In genomic region chr18:61402761-61403160, GRCh38 we compare ENCODE assay signal across 14 cellular contexts.
A peak's percentile ranks its signal among the peaks of the same experiment; 100 is the strongest.
DNase-seq lines count a peak whose midpoint lies in the region; ATAC-seq and TF ChIP-seq lines count a peak whose summit lies in the region.
"Had no signal": no experiment of that assay in that cellular context is flagged by ENCODE, and none has a peak within 500 bp of the region (broad histone marks: within the 10 kb centered on the region; RNA-seq: fewer than 3 reads in every experiment).

No MANE protein-coding gene starts in this region.

- TF ChIP-seq POLR2A in suprapubic skin (IDR thresholded peaks at IDR 0.05) = no peak

- H3K4me3 ChIP-seq in AG10803 (ENCODE audit: low read length) = no peak overlapping the region
- no peak overlapping the region for H3K4me3 ChIP-seq in adipocyte (ENCODE audit: low read length)
- no peak overlapping the region for H3K4me3 ChIP-seq in suprapubic skin
- H3K4me3 ChIP-seq: BLaER1 treated with 17β-estradiol and CSF1 and Interleukin-3, amounts not matched to agents 10 nM and 100 nM; K562 had no signal

- 29% methylated on average over 1 of the region's 1 CpG for whole genome bisulfite sequencing in suprapubic skin

- H3K9me3 ChIP-seq in adipocyte (ENCODE audit: control insufficient read depth, low read length) (no peaks in the 10 kb centered on the region), suprapubic skin (no peaks in the 10 kb centered on the region)

- ATAC-seq in GM18861 (IDR thresholded peaks at IDR 0.05; ENCODE audit: unreplicated experiment) = no peak
- ATAC-seq: CD8-positive, alpha-beta T cell; K562 had no signal

- H3K9ac ChIP-seq in adipocyte (ENCODE audit: low read length) = peak overlapping the region; percentile 17
- H3K9ac ChIP-seq: BLaER1 treated with 17β-estradiol and CSF1 and Interleukin-3, amounts not matched to agents 10 nM and 100 nM had no signal

- peak overlapping the region; percentile 15 for H3K27ac ChIP-seq in temporal lobe (ENCODE audit: low read depth, low read length)
- no peak overlapping the region for H3K27ac ChIP-seq in suprapubic skin
- H3K27ac ChIP-seq: BLaER1 treated with 17β-estradiol and CSF1 and Interleukin-3, amounts not matched to agents 10 nM and 100 nM had no signal

- H3K27me3 ChIP-seq in adipocyte (replicated peaks; ENCODE audit: control insufficient read depth, insufficient read depth, low read length) (no peaks in the 10 kb centered on the region), suprapubic skin (no peaks in the 10 kb centered on the region)
- H3K27me3 ChIP-seq: BLaER1 treated with 17β-estradiol and CSF1 and Interleukin-3, amounts not matched to agents 10 nM and 100 nM had no signal

- no peak for TF ChIP-seq EP300 in suprapubic skin (IDR thresholded peaks at IDR 0.05)

- no peak for TF ChIP-seq CTCF in AG10803 (conservative IDR thresholded peaks at IDR 0.05; ENCODE audit: low read length)
- TF ChIP-seq CTCF in suprapubic skin (IDR thresholded peaks at IDR 0.05) = no peak

- DNase-seq in AG10803 (ENCODE audit: low read depth) (peak; percentile 56), adipocyte (ENCODE audit: low read depth) (peak; percentile 61), fibroblast of peridontal ligament (ENCODE audit: extremely low read depth) (peak; percentile 69), UCSD-AML1 (lab: John Stamatoyannopoulos, UW; ENCODE audit: unreplicated experiment) (no peak), suprapubic skin (ENCODE audit: low spot score in 2 of 2) (no peak)
- DNase-seq: Calu3; CD8-positive, alpha-beta T cell; DND-41; H9; IMR-90 had no signal

- peaks cover 48% of the 10 kb centered on the region for H3K4me1 ChIP-seq in adipocyte (ENCODE audit: control insufficient read depth, insufficient read depth, low read length)
- peaks cover 3% of the 10 kb centered on the region for H3K4me1 ChIP-seq in suprapubic skin
- H3K4me1 ChIP-seq: BLaER1 treated with 17β-estradiol and CSF1 and Interleukin-3, amounts not matched to agents 10 nM and 100 nM had no signal

- H3K36me3 ChIP-seq in adipocyte (ENCODE audit: control insufficient read depth, insufficient read depth, low read length, severe bottlenecking) (no peaks in the 10 kb centered on the region), suprapubic skin (no peaks in the 10 kb centered on the region)
- H3K36me3 ChIP-seq: BLaER1 treated with 17β-estradiol and CSF1 and Interleukin-3, amounts not matched to agents 10 nM and 100 nM had no signal

Comparison
In these comparisons a context has a peak if more than half of its experiments do, and no peak if none do; other contexts are left out.
1. DNase-seq: peak in AG10803 (single experiment), adipocyte (single experiment) and fibroblast of peridontal ligament (single experiment); none in UCSD-AML1 (single experiment) and suprapubic skin (0 of 2).